Comparison of ENCODE assay signal across 11 cellular contexts in the genomic region with DNA sequence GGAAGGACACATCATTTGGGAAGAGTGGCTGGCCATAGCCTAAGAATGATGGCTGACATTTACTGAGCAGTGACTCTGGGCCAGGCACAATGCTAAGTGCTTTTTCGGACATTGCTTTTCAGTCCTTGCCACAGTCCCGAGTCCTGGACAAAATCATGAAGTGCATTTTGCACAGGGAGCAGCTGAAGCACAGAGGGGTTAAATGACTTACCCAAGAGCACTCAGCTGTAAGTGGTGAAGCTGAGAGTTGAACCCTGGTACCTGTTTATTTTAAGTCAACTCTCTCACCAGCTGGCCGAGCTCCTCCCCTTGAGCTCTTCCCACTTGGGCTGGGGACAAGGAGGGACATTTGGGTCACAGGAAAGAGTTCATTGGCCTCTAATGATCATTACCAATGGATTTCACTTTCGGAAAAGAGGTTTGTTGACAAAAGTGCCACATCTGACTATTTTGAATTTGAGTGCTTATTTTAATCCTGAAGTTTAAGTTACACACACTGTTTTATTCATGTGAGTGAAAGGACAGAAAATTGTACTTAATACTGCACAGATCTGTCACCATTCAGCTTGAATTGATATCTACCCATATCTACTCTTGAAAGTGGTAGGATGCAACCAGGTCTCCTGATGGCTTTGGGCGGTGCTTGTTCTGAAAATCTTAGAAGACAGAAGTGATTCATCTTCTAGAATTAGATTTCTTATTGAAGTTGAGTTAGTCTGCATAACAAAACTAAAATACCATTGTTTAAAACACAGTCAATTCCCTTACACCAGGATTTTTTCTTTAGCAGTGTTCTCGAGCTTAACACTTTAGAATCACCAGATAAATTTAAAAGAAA.
DNase-seq lines count a peak whose midpoint lies in the region; ATAC-seq, FAIRE-seq and TF ChIP-seq lines count a peak whose summit lies in the region.
"Had no signal": no experiment of that assay in that cellular context is flagged by ENCODE, and none has a peak within 500 bp of the region (broad histone marks: within the 10 kb centered on the region; RNA-seq: fewer than 3 reads in every experiment).

No MANE protein-coding gene starts in this region.

- H3F3A ChIP-seq in GM23248 (ENCODE audit: insufficient read depth): peaks cover 15% of the 10 kb centered on the region; the same call in 1 of the 2 replicates

- CTCF ChIA-PET in HepG2 (lab: Yijun Ruan, JAX; ENCODE audit: low intra/inter-chr PET ratio, low total read pairs) (no interaction called here), WTC11 (lab: Charles Lee) (no interaction called here)

- in situ Hi-C loops in GM23248 (cut with MboI) (no loop called here), HepG2 (cut with HindIII; ENCODE audit: extremely low pct_ligation_motif_present, low pct_unique_long_range_greater_than_20kb) (no loop called here)

- TF ChIP-seq POLR2A in HepG2 (IDR thresholded peaks at IDR 0.05; ENCODE audit: insufficient read depth in 1 of 2, low read depth in 2 of 2, low read length in 2 of 2) (no peak), stomach (IDR thresholded peaks at IDR 0.05) (no peak)

- H4K20me1 ChIP-seq in GM23248 (ENCODE audit: insufficient read depth) (no peaks in the 10 kb centered on the region), HepG2 (ENCODE audit: insufficient read depth, low read length) (no peaks in the 10 kb centered on the region), Karpas-422 (ENCODE audit: insufficient read depth, low read depth, low read length) (no peaks in the 10 kb centered on the region)

- no peaks in the 10 kb centered on the region for H3K79me2 ChIP-seq in GM23248 (ENCODE audit: insufficient read depth)
- no peaks in the 10 kb centered on the region for H3K79me2 ChIP-seq in HepG2 (ENCODE audit: insufficient read depth, low read length)
- H3K79me2 ChIP-seq in Karpas-422 (ENCODE audit: low read length): no peaks in the 10 kb centered on the region

- peak overlapping the region; percentile 75 for H3K4me2 ChIP-seq in GM23248 (ENCODE audit: unreplicated experiment)
- H3K4me2 ChIP-seq in HepG2 (ENCODE audit: low read depth, low read length): peak overlapping the region; percentile 93
- H3K4me2 ChIP-seq in Karpas-422 (ENCODE audit: low read depth, low read length, poor library complexity, severe bottlenecking): no peak overlapping the region

- H3K9ac ChIP-seq in GM23248 (peak overlapping the region; percentile 64; the same call in 1 of the 2 replicates), HepG2 (ENCODE audit: insufficient read depth, low read depth, low read length) (peak overlapping the region; percentile 87; the same call in 1 of the 2 replicates), Karpas-422 (ENCODE audit: low read length) (no peak overlapping the region)

- intact Hi-C loops in HepG2 (cut with micrococcal nuclease; ENCODE audit: unreplicated experiment): loop anchor here (5.0 kb wide), 1 partner anchor 664 kb away; no protein-coding TSS in a partner anchor
- intact Hi-C loops in stomach (cut with DNase I; ENCODE audit: low total_unique reads): no loop called here

- POLR2A ChIA-PET in HepG2 (lab: Yijun Ruan, JAX): interaction anchor here (3.1 kb wide), 1 partner anchor 11 kb away, joined by 12 read pairs; no protein-coding TSS in a partner anchor
- POLR2A ChIA-PET in WTC11 (lab: Charles Lee): no interaction called here

- H3K9me3 Mint-ChIP-seq in brain (peaks cover 0 to 19% (median 4%) of the 10 kb centered on the region in 5 experiments), WTC11 (peaks cover 13% of the 10 kb centered on the region)

- peak overlapping the region in 4 of 5 experiments; percentile 35 to 96 (median 66) for H3K27ac Mint-ChIP-seq in brain
- no peak overlapping the region for H3K27ac Mint-ChIP-seq in WTC11

- H3K36me3 ChIP-seq in GM23248 (ENCODE audit: low read depth): no peaks in the 10 kb centered on the region
- no peaks in the 10 kb centered on the region for H3K36me3 ChIP-seq in HepG2 (replicated peaks in 1 of 2; ENCODE audit: control insufficient read depth in 1 of 2, insufficient read depth in 2 of 2, low read length in 2 of 2)
- no peaks in the 10 kb centered on the region for H3K36me3 ChIP-seq in stomach
- H3K36me3 ChIP-seq in Karpas-422 (ENCODE audit: insufficient read depth, low read length): no peaks in the 10 kb centered on the region

- H3K36me3 Mint-ChIP-seq in brain (no peaks in the 10 kb centered on the region), WTC11 (peaks cover 8% of the 10 kb centered on the region; the same call in 1 of the 2 replicates)
- H3K36me3 Mint-ChIP-seq: type B pancreatic cell had no signal

- no peaks in the 10 kb centered on the region for H3K9me2 ChIP-seq in GM23248 (ENCODE audit: insufficient read depth)
- H3K9me2 ChIP-seq in Karpas-422 (replicated peaks; ENCODE audit: insufficient read depth, low read length): no peaks in the 10 kb centered on the region

- H3K27me3 Mint-ChIP-seq in brain (peaks cover 3% of the 10 kb centered on the region), WTC11 (ENCODE audit: low read depth) (no peaks in the 10 kb centered on the region)

- TF ChIP-seq RAD21 in HepG2 (CRISPR knock-in tag; IDR thresholded peaks at IDR 0.05): no peak

- peak overlapping the region; percentile 78 for H2AFZ ChIP-seq in GM23248
- H2AFZ ChIP-seq in HepG2 (ENCODE audit: low read length): no peak overlapping the region
- H2AFZ ChIP-seq in Karpas-422 (ENCODE audit: low read length): no peak overlapping the region

- H3K4me3 Mint-ChIP-seq in brain (peak overlapping the region in 3 of 5 experiments; percentile 8 to 75 (median 41)), WTC11 (no peak overlapping the region)

- TF ChIP-seq EP300 in HepG2 (IDR thresholded peaks at IDR 0.05; ENCODE audit: low read depth in 2 of 2, low read length in 2 of 2): no peak
- TF ChIP-seq EP300 in HepG2 (CRISPR knock-in tag; IDR thresholded peaks at IDR 0.05; ENCODE audit: borderline replicate concordance): no peak
- TF ChIP-seq EP300 in stomach (IDR thresholded peaks at IDR 0.05): no peak

- ATAC-seq in HepG2 (no peak), WTC11 (no peak), HG03439 (IDR thresholded peaks at IDR 0.05; ENCODE audit: unreplicated experiment) (no peak)

- H3K4me3 ChIP-seq in GM23248 (peak overlapping the region; percentile 64), HepG2 (replicated peaks in 1 of 3; ENCODE audit: insufficient read depth in 1 of 3, low read depth in 2 of 3, low read length in 3 of 3) (peak overlapping the region; percentile 66 to 84 (median 79)), stomach (peak overlapping the region in 1 of 4 donors; percentile 13), Karpas-422 (ENCODE audit: low read length) (no peak overlapping the region)

- H3K27me3 ChIP-seq in GM23248 (replicated peaks; ENCODE audit: insufficient read depth) (no peaks in the 10 kb centered on the region), HepG2 (ENCODE audit: control insufficient read depth in 1 of 2, insufficient read depth in 2 of 2, low read length in 2 of 2) (no peaks in the 10 kb centered on the region; a peak in 1 of 5 replicates), stomach (no peaks in the 10 kb centered on the region), Karpas-422 (ENCODE audit: low read length) (no peaks in the 10 kb centered on the region)

- BruUV-seq in HepG2 (replicated peaks; lab: Mats Ljungman, UMichigan): no TSS peak

- H3K4me1 ChIP-seq in GM23248 (ENCODE audit: insufficient read depth) (peaks cover 27% of the 10 kb centered on the region), HepG2 (ENCODE audit: insufficient read depth, low read length) (peaks cover 60% of the 10 kb centered on the region), stomach (peaks cover 16 to 57% (median 49%) of the 10 kb centered on the region in 4 donors), Karpas-422 (ENCODE audit: low read length) (peaks cover 10% of the 10 kb centered on the region)

- WGBS in GM23248 (ENCODE audit: low coverage in 1 of 2, low lambda C conversion rate in 2 of 2, missing lambda C conversion rate in 2 of 2), 2 experiments: 92 to 93% methylated on average over 6 of the region's 6 CpGs
- WGBS in HepG2 (ENCODE audit: low lambda C conversion rate): 55% methylated on average over 5 of the region's 6 CpGs
- 68 to 83% (median 74%) methylated on average over 6 of the region's 6 CpGs for WGBS in stomach, 5 donors

- TF ChIP-seq CTCF in brain (conservative IDR thresholded peaks at IDR 0.05) (no peak), HepG2 (CRISPR knock-in tag; IDR thresholded peaks at IDR 0.05) (no peak), stomach (IDR thresholded peaks at IDR 0.05) (no peak), WTC11 (IDR thresholded peaks at IDR 0.05) (no peak)

- H3K4me1 Mint-ChIP-seq in brain (peaks cover 65% of the 10 kb centered on the region), WTC11 (peaks cover under 1% of the 10 kb centered on the region)

- H3K9me3 ChIP-seq in GM23248 (ENCODE audit: low read depth): no peaks in the 10 kb centered on the region
- H3K9me3 ChIP-seq in HepG2 (ENCODE audit: low read length): no peaks in the 10 kb centered on the region
- H3K9me3 ChIP-seq in stomach: no peaks in the 10 kb centered on the region
- H3K9me3 ChIP-seq in Karpas-422 (ENCODE audit: low read length): no peaks in the 10 kb centered on the region

- peak; percentile 28 for DNase-seq in GM23248
- DNase-seq in HepG2 (ENCODE audit: low spot score): no peak
- DNase-seq in stomach: no peak
- DNase-seq in WTC11 (ENCODE audit: low spot score): no peak
- DNase-seq in Karpas-422: no peak
- DNase-seq in hepatic stellate cell (ENCODE audit: low spot score): no peak
- DNase-seq: activated naive CD4-positive, alpha-beta T cell; central memory CD4-positive, alpha-beta T cell had no signal

- H3K27ac ChIP-seq in GM23248: no peak overlapping the region
- peak overlapping the region; percentile 96 for H3K27ac ChIP-seq in HepG2 (ENCODE audit: extremely low read length, insufficient read depth, low read length)
- H3K27ac ChIP-seq in stomach: peak overlapping the region in 4 of 5 donors; percentile 35 to 84 (median 76)
- no peak overlapping the region for H3K27ac ChIP-seq in Karpas-422 (ENCODE audit: low read length)

- no peak for FAIRE-seq in HepG2 (lab: Jason Lieb, UNC)

TF ChIP-seq in HepG2, 621 proteins besides CTCF, POLR2A, EP300 and RAD21 (continues in another document):
- 0 out of 2 replicates have a peak, but pooled peaks have one; percentile 26 for TF ChIP-seq ADNP (CRISPR knock-in tag; IDR thresholded peaks at IDR 0.05)

TF ChIP-seq in WTC11, 78 proteins besides CTCF, POLR2A, EP300 and RAD21 (continues in another document):
- TF ChIP-seq ZNF232 (CRISPR knock-in tag; IDR thresholded peaks at IDR 0.05): no peak
- no peak for TF ChIP-seq SMAD4 (CRISPR knock-in tag; IDR thresholded peaks at IDR 0.05)
- TF ChIP-seq NFE2L1 (CRISPR knock-in tag; IDR thresholded peaks at IDR 0.05): no peak
- no peak for TF ChIP-seq RELA (CRISPR knock-in tag; IDR thresholded peaks at IDR 0.05; ENCODE audit: borderline replicate concordance)

Comparison
In these comparisons a context has a peak if more than half of its experiments do, and no peak if none do; other contexts are left out.
1. H3K27ac ChIP-seq: peak in HepG2 (single experiment) and stomach (4 of 5); none in GM23248 (single experiment) and Karpas-422 (single experiment).